Comparison of ENCODE assay signal across 9 cellular contexts in the genomic region with DNA sequence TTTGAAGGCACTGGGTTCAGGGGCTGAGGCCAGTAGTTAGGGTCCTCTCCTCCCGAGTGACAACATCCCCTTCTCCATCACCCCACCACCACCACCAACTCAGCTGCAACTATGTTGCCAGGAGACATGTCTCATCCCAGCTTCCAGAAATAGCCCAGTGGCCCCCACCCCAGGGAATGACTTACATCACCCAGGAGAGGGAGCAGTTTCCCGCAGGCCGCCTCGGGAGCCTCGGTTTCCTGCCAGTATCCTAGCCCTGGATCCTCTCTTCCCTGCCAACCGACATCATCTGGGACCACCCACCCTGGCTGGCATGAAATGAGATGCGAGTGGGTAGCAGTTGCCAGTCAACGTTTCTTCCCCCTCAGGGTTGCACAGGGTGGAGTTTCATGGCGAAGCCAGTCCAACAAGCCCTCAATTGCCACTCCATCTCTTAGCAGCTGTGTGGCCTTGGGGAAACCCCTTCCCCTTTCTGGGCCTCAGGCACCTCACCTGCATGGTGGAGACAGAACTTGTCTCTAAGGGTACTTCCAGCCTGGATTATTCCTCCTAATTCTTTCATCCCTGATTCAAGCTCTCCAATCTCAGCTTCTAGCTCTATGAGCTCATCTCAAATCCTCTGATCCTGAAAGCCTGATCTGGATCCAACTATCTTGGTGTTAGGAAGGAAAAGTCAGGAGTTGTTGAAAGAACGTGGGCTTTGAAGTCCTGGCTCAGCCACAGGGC. TPM values are rescaled to one million over a fixed set of nuclear protein-coding genes. Genes with fewer than 3 reads are reported as not detected.
DNase-seq lines count a peak whose midpoint lies in the region; ATAC-seq and FAIRE-seq lines count a peak whose summit lies in the region.
"Had no signal": no experiment of that assay in that cellular context is flagged by ENCODE, and none has a peak within 500 bp of the region (broad histone marks: within the 10 kb centered on the region; RNA-seq: fewer than 3 reads in every experiment).

No MANE protein-coding gene starts in this region.

- no peak overlapping the region for H3K4ac ChIP-seq in trophoblast cell (ENCODE audit: low read depth, low read length)

- CTCF ChIA-PET in activated CD8-positive, alpha-beta T cell treated with anti-CD3 and anti-CD28 coated beads, Interleukin-2, amount 10 ng/mL, durations not matched to agents 7 days and 5 days (lab: Charles Lee): interaction anchor here (0.7 to 9.0 kb wide), 9 partner anchors 21 to 138 kb away, joined by 3 to 113 read pairs (median 5); a partner anchor contains a TSS

- DNase-seq in HTR-8/SVneo (ENCODE audit: insufficient read length, low spot score) (peak; percentile 58), glomerular visceral epithelial cell (ENCODE audit: extremely low spot score) (peak; percentile 78), trophoblast cell (peak; percentile 41 to 56)
- DNase-seq in activated CD8-positive, alpha-beta T cell treated with anti-CD3 and anti-CD28 coated beads, Interleukin-2, amount 10 ng/mL, durations not matched to agents 7 days and 5 days: no peak
- DNase-seq in T-helper 2 cell treated with Interferon-gamma antibody and Interleukin-4, amounts not matched to agents 5 μg/mL and 100 μg/mL, for 36 hours (ENCODE audit: low spot score): no peak

- H3K4me1 ChIP-seq in BLaER1 (peaks cover 55% of the 10 kb centered on the region), trophoblast cell (ENCODE audit: control insufficient read depth in 1 of 2, insufficient read depth in 2 of 2, low read length in 2 of 2) (peaks cover 14 to 17% of the 10 kb centered on the region in 2 experiments)

- no peaks in the 10 kb centered on the region for H3K27me3 ChIP-seq in BLaER1
- no peaks in the 10 kb centered on the region for H3K27me3 ChIP-seq in trophoblast cell (ENCODE audit: insufficient read depth, low read length)

- H3K36me3 ChIP-seq in BLaER1: peaks cover 32% of the 10 kb centered on the region
- peaks cover 33 to 37% of the 10 kb centered on the region in 2 experiments for H3K36me3 ChIP-seq in trophoblast cell (ENCODE audit: control insufficient read depth in 1 of 2, insufficient read depth in 2 of 2, low read length in 2 of 2)

- H3K9ac ChIP-seq in BLaER1 (no peak overlapping the region), trophoblast cell (ENCODE audit: low read length) (no peak overlapping the region)

- no peak overlapping the region for H2BK5ac ChIP-seq in trophoblast cell (ENCODE audit: low read depth, low read length, poor library complexity)

- H3K27ac Mint-ChIP-seq in activated CD8-positive, alpha-beta T cell treated with anti-CD3 and anti-CD28 coated beads, Interleukin-2, amount 10 ng/mL, durations not matched to agents 7 days and 5 days: peak overlapping the region; percentile 39
- H3K27ac Mint-ChIP-seq in T-helper 2 cell treated with Interferon-gamma antibody and Interleukin-4, amounts not matched to agents 5 μg/mL and 100 μg/mL, for 36 hours: no peak overlapping the region

- H3K9me3 Mint-ChIP-seq in activated CD8-positive, alpha-beta T cell treated with anti-CD3 and anti-CD28 coated beads, Interleukin-2, amount 10 ng/mL, durations not matched to agents 7 days and 5 days (ENCODE audit: insufficient read depth): no peaks in the 10 kb centered on the region
- H3K9me3 Mint-ChIP-seq in T-helper 2 cell treated with Interferon-gamma antibody and Interleukin-4, amounts not matched to agents 5 μg/mL and 100 μg/mL, for 36 hours: no peaks in the 10 kb centered on the region

- H4K91ac ChIP-seq in trophoblast cell (ENCODE audit: low read depth, low read length): no peak overlapping the region

- POLR2A ChIA-PET in activated CD8-positive, alpha-beta T cell treated with anti-CD3 and anti-CD28 coated beads, Interleukin-2, amount 10 ng/mL, durations not matched to agents 7 days and 5 days (lab: Charles Lee): interaction anchor here (0.9 to 1.8 kb wide), 2 partner anchors 24 to 29 kb away, joined by 4 to 7 read pairs; a partner anchor contains a TSS

- H2BK120ac ChIP-seq in trophoblast cell (ENCODE audit: insufficient read depth, low read length, poor library complexity): no peak overlapping the region

- H3K4me1 Mint-ChIP-seq in activated CD8-positive, alpha-beta T cell treated with anti-CD3 and anti-CD28 coated beads, Interleukin-2, amount 10 ng/mL, durations not matched to agents 7 days and 5 days (ENCODE audit: low read depth): peaks cover 41% of the 10 kb centered on the region
- H3K4me1 Mint-ChIP-seq in T-helper 2 cell treated with Interferon-gamma antibody and Interleukin-4, amounts not matched to agents 5 μg/mL and 100 μg/mL, for 36 hours (ENCODE audit: low read depth): peaks cover 23% of the 10 kb centered on the region

- H4K20me1 ChIP-seq in BLaER1: peaks cover 41% of the 10 kb centered on the region

- no peak overlapping the region for H2AFZ ChIP-seq in trophoblast cell (ENCODE audit: insufficient read depth, low read length, poor library complexity)

- peaks cover 7% of the 10 kb centered on the region for H3K36me3 Mint-ChIP-seq in activated CD8-positive, alpha-beta T cell treated with anti-CD3 and anti-CD28 coated beads, Interleukin-2, amount 10 ng/mL, durations not matched to agents 7 days and 5 days (ENCODE audit: low read depth)
- peaks cover 6% of the 10 kb centered on the region for H3K36me3 Mint-ChIP-seq in T-helper 2 cell treated with Interferon-gamma antibody and Interleukin-4, amounts not matched to agents 5 μg/mL and 100 μg/mL, for 36 hours (ENCODE audit: low read depth)

- H3K14ac ChIP-seq in trophoblast cell (ENCODE audit: low read length): no peak overlapping the region

- no peaks in the 10 kb centered on the region for H3K9me3 ChIP-seq in BLaER1
- no peaks in the 10 kb centered on the region for H3K9me3 ChIP-seq in trophoblast cell (ENCODE audit: insufficient read depth, low read depth, low read length)

- WGBS in trophoblast cell (ENCODE audit: extremely low coverage, insufficient coverage, insufficient read length): no CpG with 5 or more reads among the region's 10 CpGs

- H3K4me2 ChIP-seq in BLaER1: peak overlapping the region; percentile 96
- H3K4me2 ChIP-seq in trophoblast cell (ENCODE audit: low read length): no peak overlapping the region

- H3K27ac ChIP-seq in BLaER1 (peak overlapping the region; percentile 33; the same call in 1 of the 2 replicates), trophoblast cell (ENCODE audit: low read depth, low read length) (no peak overlapping the region)

- ATAC-seq in activated CD8-positive, alpha-beta T cell treated with anti-CD3 and anti-CD28 coated beads, Interleukin-2, amount 10 ng/mL, durations not matched to agents 7 days and 5 days: no peak
- ATAC-seq in GM19023 (IDR thresholded peaks at IDR 0.05; ENCODE audit: unreplicated experiment) (no peak), GM18909 (IDR thresholded peaks at IDR 0.05; ENCODE audit: poor library complexity, unreplicated experiment) (no peak)

- peak; percentile 57 for FAIRE-seq in HTR-8/SVneo (lab: Jason Lieb, UNC)
- FAIRE-seq: islet of Langerhans had no signal

- H2AK5ac ChIP-seq in trophoblast cell (ENCODE audit: low read length): no peak overlapping the region

- H4K12ac ChIP-seq in trophoblast cell (ENCODE audit: low read depth, low read length): no peak overlapping the region

- H3K4me3 Mint-ChIP-seq in activated CD8-positive, alpha-beta T cell treated with anti-CD3 and anti-CD28 coated beads, Interleukin-2, amount 10 ng/mL, durations not matched to agents 7 days and 5 days: no peak overlapping the region
- H3K4me3 Mint-ChIP-seq in T-helper 2 cell treated with Interferon-gamma antibody and Interleukin-4, amounts not matched to agents 5 μg/mL and 100 μg/mL, for 36 hours: no peak overlapping the region

- no peak overlapping the region for H4K8ac ChIP-seq in trophoblast cell (ENCODE audit: low read depth, low read length)

- H3K79me1 ChIP-seq in trophoblast cell (ENCODE audit: low read length): peaks cover 17% of the 10 kb centered on the region

- H3K18ac ChIP-seq in trophoblast cell (ENCODE audit: low read length): no peak overlapping the region

- H3K23ac ChIP-seq in trophoblast cell (ENCODE audit: low read length): no peak overlapping the region

- H2BK12ac ChIP-seq in trophoblast cell (ENCODE audit: low read length): no peak overlapping the region

- H3K4me3 ChIP-seq in BLaER1 (no peak overlapping the region), trophoblast cell (ENCODE audit: low read depth, low read length) (no peak overlapping the region)

- peaks cover 6% of the 10 kb centered on the region for H3K79me2 ChIP-seq in trophoblast cell (ENCODE audit: control insufficient read depth, insufficient read depth, low read length, poor library complexity)

- H3K27me3 Mint-ChIP-seq in activated CD8-positive, alpha-beta T cell treated with anti-CD3 and anti-CD28 coated beads, Interleukin-2, amount 10 ng/mL, durations not matched to agents 7 days and 5 days (ENCODE audit: low read depth): no peaks in the 10 kb centered on the region
- H3K27me3 Mint-ChIP-seq in T-helper 2 cell treated with Interferon-gamma antibody and Interleukin-4, amounts not matched to agents 5 μg/mL and 100 μg/mL, for 36 hours (ENCODE audit: low read depth): no peaks in the 10 kb centered on the region

RNA-seq across cellular contexts. Expression of a gene that starts 3.9 kb away (rescaled TPM):
- total RNA-seq in activated CD8-positive, alpha-beta T cell treated with anti-CD3 and anti-CD28 coated beads, Interleukin-2, amount 10 ng/mL, durations not matched to agents 7 days and 5 days: 10 to 100 TPM; 48.2 to 49.0 TPM
- 77.6 and 78.9 TPM in 2 replicates for polyA plus RNA-seq in trophoblast cell (2013)

RNA-seq across cellular contexts. Expression of a gene that starts 8.6 kb away (rescaled TPM):
- total RNA-seq in activated CD8-positive, alpha-beta T cell treated with anti-CD3 and anti-CD28 coated beads, Interleukin-2, amount 10 ng/mL, durations not matched to agents 7 days and 5 days: 10 to 100 TPM; 49.9 to 54.5 TPM
- polyA plus RNA-seq in trophoblast cell (2013): 49.3 and 50.2 TPM in 2 replicates

RNA-seq across cellular contexts. Expression of a gene that starts 22.7 kb away (rescaled TPM):
- total RNA-seq in activated CD8-positive, alpha-beta T cell treated with anti-CD3 and anti-CD28 coated beads, Interleukin-2, amount 10 ng/mL, durations not matched to agents 7 days and 5 days: 10 to 100 TPM; 73.1 to 83.8 TPM
- 36.7 and 39.1 TPM in 2 replicates for polyA plus RNA-seq in trophoblast cell (2013)

RNA-seq across cellular contexts. Expression of a gene that starts 26.2 kb away (rescaled TPM):
- 10 to 100 TPM; 19.5 to 21.5 TPM for total RNA-seq in activated CD8-positive, alpha-beta T cell treated with anti-CD3 and anti-CD28 coated beads, Interleukin-2, amount 10 ng/mL, durations not matched to agents 7 days and 5 days
- 6.7 and 6.9 TPM in 2 replicates for polyA plus RNA-seq in trophoblast cell (2013)

RNA-seq across cellular contexts. Expression of a gene that starts 28.8 kb away (rescaled TPM):
- total RNA-seq in activated CD8-positive, alpha-beta T cell treated with anti-CD3 and anti-CD28 coated beads, Interleukin-2, amount 10 ng/mL, durations not matched to agents 7 days and 5 days: 10 to 100 TPM; 31.8 to 36.0 TPM
- 44.2 and 47.8 TPM in 2 replicates for polyA plus RNA-seq in trophoblast cell (2013)

Comparison
In these comparisons a context has a peak if more than half of its experiments do, and no peak if none do; other contexts are left out.
1. DNase-seq: peak in HTR-8/SVneo (single experiment), glomerular visceral epithelial cell (single experiment) and trophoblast cell (2 of 2); none in activated CD8-positive, alpha-beta T cell treated with anti-CD3 and anti-CD28 coated beads, Interleukin-2, amount 10 ng/mL, durations not matched to agents 7 days and 5 days (single experiment) and T-helper 2 cell treated with Interferon-gamma antibody and Interleukin-4, amounts not matched to agents 5 μg/mL and 100 μg/mL, for 36 hours (single experiment).